Comparison of ENCODE assay signal across 17 cellular contexts in genomic region chr10:125836746-125837145, GRCh38. TPM values are rescaled to one million over a fixed set of nuclear protein-coding genes. Genes with fewer than 3 reads are reported as not detected.
DNase-seq lines count a peak whose midpoint lies in the region; ATAC-seq, FAIRE-seq and TF ChIP-seq lines count a peak whose summit lies in the region.
"Had no signal": no experiment of that assay in that cellular context is flagged by ENCODE, and none has a peak within 500 bp of the region (broad histone marks: within the 10 kb centered on the region; RNA-seq: fewer than 3 reads in every experiment).

No MANE protein-coding gene starts in this region.

- H3K4me3 ChIP-seq in PC-3 (ENCODE audit: low read length) (no peak overlapping the region), astrocyte (ENCODE audit: insufficient read depth, low read depth, low read length) (no peak overlapping the region), psoas muscle (no peak overlapping the region)
- H3K4me3 ChIP-seq: A549 had no signal

- H3K27ac Mint-ChIP-seq in MCF 10A (ENCODE audit: low read depth, unreplicated experiment) (no peak overlapping the region), astrocyte (ENCODE audit: unreplicated experiment) (peak overlapping the region; percentile 1)
- H3K27ac Mint-ChIP-seq in activated naive CD4-positive, alpha-beta T cell treated with anti-CD3 and anti-CD28 coated beads, Interleukin-2, amount 50 U/mL, for 72 hours: peak overlapping the region in 1 of 2 donors; percentile 75
- H3K27ac Mint-ChIP-seq: CD8-positive, alpha-beta T cell; HFFc6 had no signal

- no peaks in the 10 kb centered on the region for H3K4me1 Mint-ChIP-seq in MCF 10A (ENCODE audit: insufficient read depth, unreplicated experiment)
- H3K4me1 Mint-ChIP-seq in astrocyte (ENCODE audit: low read depth, unreplicated experiment): peaks cover 5% of the 10 kb centered on the region
- H3K4me1 Mint-ChIP-seq: CD14-positive monocyte had no signal

- ATAC-seq in PC-3: no peak; the same call in 1 of the 2 replicates
- no peak for ATAC-seq in activated naive CD4-positive, alpha-beta T cell treated with anti-CD3 and anti-CD28 coated beads, Interleukin-2, amount 50 U/mL, for 72 hours
- ATAC-seq in psoas muscle: no peak
- ATAC-seq: A549; CD8-positive, alpha-beta T cell had no signal

- no peak overlapping the region for H3K4me3 Mint-ChIP-seq in MCF 10A (ENCODE audit: unreplicated experiment)
- no peak overlapping the region for H3K4me3 Mint-ChIP-seq in astrocyte (ENCODE audit: unreplicated experiment)
- H3K4me3 Mint-ChIP-seq: CD14-positive monocyte; CD8-positive, alpha-beta T cell; HFFc6 had no signal

- H3K9me3 Mint-ChIP-seq in MCF 10A (ENCODE audit: unreplicated experiment) (no peaks in the 10 kb centered on the region), astrocyte (ENCODE audit: unreplicated experiment) (no peaks in the 10 kb centered on the region)
- H3K9me3 Mint-ChIP-seq in activated naive CD4-positive, alpha-beta T cell treated with anti-CD3 and anti-CD28 coated beads, Interleukin-2, amount 50 U/mL, for 72 hours: no peaks in the 10 kb centered on the region
- H3K9me3 Mint-ChIP-seq: CD14-positive monocyte; CD8-positive, alpha-beta T cell; HFFc6 had no signal

- H3K4me2 ChIP-seq in PC-3 (ENCODE audit: low read length): no peak overlapping the region
- H3K4me2 ChIP-seq in astrocyte (ENCODE audit: low read length): no peak overlapping the region
- H3K4me2 ChIP-seq: A549 had no signal

- peaks cover 96% of the 10 kb centered on the region for H3K36me3 Mint-ChIP-seq in MCF 10A (ENCODE audit: insufficient read depth, unreplicated experiment)
- peaks cover 14% of the 10 kb centered on the region for H3K36me3 Mint-ChIP-seq in astrocyte (ENCODE audit: low read depth, unreplicated experiment)
- peaks cover 10 to 26% of the 10 kb centered on the region in 2 donors for H3K36me3 Mint-ChIP-seq in activated naive CD4-positive, alpha-beta T cell treated with anti-CD3 and anti-CD28 coated beads, Interleukin-2, amount 50 U/mL, for 72 hours

- BruUV-seq in MCF 10A (replicated peaks; lab: Mats Ljungman, UMichigan): no TSS peak
- no TSS peak for BruUV-seq in PC-3 (replicated peaks; lab: Mats Ljungman, UMichigan)

- no peaks in the 10 kb centered on the region for H3K79me2 ChIP-seq in PC-3 (ENCODE audit: low read length)
- H3K79me2 ChIP-seq in astrocyte (ENCODE audit: insufficient read depth, low read length): no peaks in the 10 kb centered on the region

- H3K9ac ChIP-seq in PC-3 (ENCODE audit: low read length) (no peak overlapping the region), astrocyte (ENCODE audit: low read length) (no peak overlapping the region)

- POLR2A ChIA-PET in MCF 10A (lab: Yijun Ruan, JAX): interaction anchor here (1.8 kb wide), 1 partner anchor 28 kb away, joined by 4 read pairs; no protein-coding TSS in a partner anchor
- POLR2A ChIA-PET in PC-3 (lab: Charles Lee; ENCODE audit: unreplicated experiment): no interaction called here

- 87 to 88% (median 88%) methylated on average over 2 of the region's 2 CpGs for WGBS in psoas muscle, 3 donors

- H4K20me1 ChIP-seq in PC-3 (ENCODE audit: low read length) (no peaks in the 10 kb centered on the region), astrocyte (ENCODE audit: insufficient read depth, low read length) (peaks cover 21% of the 10 kb centered on the region)

- H2AFZ ChIP-seq in PC-3 (ENCODE audit: low read length): no peak overlapping the region
- no peak overlapping the region for H2AFZ ChIP-seq in astrocyte (ENCODE audit: low read depth, low read length)

- in situ Hi-C loops in T47D (cut with HindIII; ENCODE audit: low pct_unique_long_range_greater_than_20kb, low sequenced_read_pairs): no loop called here

- no peaks in the 10 kb centered on the region for H3K27me3 ChIP-seq in PC-3 (ENCODE audit: low read length)
- no peaks in the 10 kb centered on the region for H3K27me3 ChIP-seq in astrocyte (ENCODE audit: insufficient read depth, low read length)
- no peaks in the 10 kb centered on the region for H3K27me3 ChIP-seq in psoas muscle (ENCODE audit: insufficient read depth in 3 of 3, low read length in 2 of 3)
- H3K27me3 ChIP-seq: BE2C had no signal

- no peaks in the 10 kb centered on the region for H3K9me3 ChIP-seq in PC-3 (ENCODE audit: low read length)
- H3K9me3 ChIP-seq in astrocyte (ENCODE audit: insufficient read depth, low read depth, low read length): no peaks in the 10 kb centered on the region
- H3K9me3 ChIP-seq in psoas muscle: no peaks in the 10 kb centered on the region
- H3K9me3 ChIP-seq: A549, BE2C had no signal

- CTCF ChIA-PET in MCF 10A (lab: Yijun Ruan, JAX): no interaction called here
- CTCF ChIA-PET in PC-3 (lab: Charles Lee): no interaction called here

- intact Hi-C loops in MCF 10A (cut with micrococcal nuclease) (no loop called here), PC-3 (cut with micrococcal nuclease) (no loop called here), psoas muscle (cut with DNase I) (loop anchor here in 1 of 2 donors (5.0 kb wide), 1 partner anchor 94 kb away; no protein-coding TSS in a partner anchor)

- H3K4me1 ChIP-seq in PC-3 (ENCODE audit: insufficient read depth, low read length): peaks cover 15% of the 10 kb centered on the region
- H3K4me1 ChIP-seq in astrocyte (ENCODE audit: insufficient read depth, low read length): peaks cover 4% of the 10 kb centered on the region
- no peaks in the 10 kb centered on the region for H3K4me1 ChIP-seq in psoas muscle
- H3K4me1 ChIP-seq: BE2C had no signal

- no peak for TF ChIP-seq CTCF in MCF 10A (IDR thresholded peaks at IDR 0.05; ENCODE audit: unreplicated experiment)
- no peak for TF ChIP-seq CTCF in PC-3 (conservative IDR thresholded peaks at IDR 0.05; ENCODE audit: low read depth, low read length)
- no peak for TF ChIP-seq CTCF in astrocyte (IDR thresholded peaks at IDR 0.05; ENCODE audit: insufficient read depth, low read depth, low read length)
- TF ChIP-seq CTCF in psoas muscle (IDR thresholded peaks at IDR 0.05): no peak

- DNase-seq in T47D (ENCODE audit: low read depth in 1 of 2, low spot score in 1 of 2) (peak; percentile 18 to 89), MCF 10A (ENCODE audit: unreplicated experiment) (no peak), PC-3 (peak; percentile 31), astrocyte (ENCODE audit: low read depth) (no peak), psoas muscle (no peak)
- no peak for DNase-seq in activated naive CD4-positive, alpha-beta T cell treated with anti-CD3 and anti-CD28 coated beads, Interleukin-2, amount 50 U/mL, for 72 hours (ENCODE audit: low spot score in 2 of 2)
- no peak for DNase-seq in activated T-cell treated with anti-CD3 and anti-CD28 coated beads, Interleukin-2, amount 50 U/mL, for 48 hours
- DNase-seq: BE2C; CD8-positive, alpha-beta T cell; COR-L47; DMS153; GF-D8; HCEC 1CT; HFFc6 had no signal

- no peaks in the 10 kb centered on the region for H3K27me3 Mint-ChIP-seq in MCF 10A (ENCODE audit: insufficient read depth, unreplicated experiment)
- H3K27me3 Mint-ChIP-seq in astrocyte (ENCODE audit: low read depth, unreplicated experiment): no peaks in the 10 kb centered on the region

- no peak for FAIRE-seq in astrocyte (lab: Jason Lieb, UNC)
- FAIRE-seq: A549, D721Med had no signal

- peaks cover 7% of the 10 kb centered on the region for H3F3A ChIP-seq in PC-3 (ENCODE audit: low read length, unreplicated experiment)

- H3K9me2 ChIP-seq in PC-3 (replicated peaks; ENCODE audit: low read length): no peaks in the 10 kb centered on the region

- peaks cover 57% of the 10 kb centered on the region for H3K36me3 ChIP-seq in PC-3 (ENCODE audit: low read depth, low read length)
- H3K36me3 ChIP-seq in astrocyte (ENCODE audit: insufficient read depth, low read length): peaks cover 43% of the 10 kb centered on the region
- H3K36me3 ChIP-seq in psoas muscle (ENCODE audit: insufficient read depth in 1 of 2, low read depth in 1 of 2): peaks cover 23 to 100% of the 10 kb centered on the region in 2 donors

- H3K27ac ChIP-seq in PC-3 (ENCODE audit: low read length) (no peak overlapping the region), astrocyte (ENCODE audit: low read depth, low read length) (no peak overlapping the region), psoas muscle (no peak overlapping the region)
- H3K27ac ChIP-seq: A549 had no signal

RNA-seq across cellular contexts. Expression of gene BCCIP, which starts 13.4 kb away (rescaled TPM):
- total RNA-seq in MCF 10A (2022) (70.8 and 88.2 TPM in 2 replicates), PC-3 (2014; rRNA removed) (64.8 and 81.5 TPM in 2 replicates), astrocyte (65.9 and 68.1 TPM in 2 replicates), psoas muscle (10 to 100 TPM; 57.6 to 87.6 (median 78.2) TPM)
- 10 to 100 TPM; 88.2 to 96.5 TPM for total RNA-seq in activated naive CD4-positive, alpha-beta T cell treated with anti-CD3 and anti-CD28 coated beads, Interleukin-2, amount 50 U/mL, for 72 hours
- polyA plus RNA-seq in psoas muscle: 100 to 1,000 TPM; 102 to 235 (median 184) TPM

RNA-seq across cellular contexts. Expression of gene UROS, which starts 13.7 kb away (rescaled TPM):
- total RNA-seq in MCF 10A (2022) (55.0 and 64.4 TPM in 2 replicates), PC-3 (2014; rRNA removed) (45.6 and 50.6 TPM in 2 replicates), astrocyte (64.6 and 66.0 TPM in 2 replicates), psoas muscle (10 to 100 TPM; 47.5 to 73.6 (median 59.0) TPM)
- total RNA-seq in activated naive CD4-positive, alpha-beta T cell treated with anti-CD3 and anti-CD28 coated beads, Interleukin-2, amount 50 U/mL, for 72 hours: 10 to 100 TPM; 10.2 to 40.5 TPM
- polyA plus RNA-seq in psoas muscle: 10 to 100 TPM; 39.6 to 57.1 (median 52.0) TPM

RNA-seq across cellular contexts. Expression of gene DHX32, which starts 44.3 kb away (rescaled TPM):
- total RNA-seq in MCF 10A (2022) (36.5 and 45.6 TPM in 2 replicates), PC-3 (2014; rRNA removed) (31.0 and 38.7 TPM in 2 replicates), astrocyte (39.4 and 41.7 TPM in 2 replicates), psoas muscle (10 to 100 TPM; 21.5 to 35.2 (median 32.7) TPM)
- 10 to 100 TPM; 10.7 to 39.2 TPM for total RNA-seq in activated naive CD4-positive, alpha-beta T cell treated with anti-CD3 and anti-CD28 coated beads, Interleukin-2, amount 50 U/mL, for 72 hours
- 10 to 100 TPM; 20.2 to 47.7 (median 25.8) TPM for polyA plus RNA-seq in psoas muscle

RNA-seq across cellular contexts. Expression of gene FANK1, which starts 59.6 kb away (rescaled TPM):
- total RNA-seq in MCF 10A (2022): 1.8 and 2.5 TPM in 2 replicates
- total RNA-seq in PC-3 (2014; rRNA removed): 0.95 and 2.4 TPM in 2 replicates
- 9.7 and 12.1 TPM in 2 replicates for total RNA-seq in astrocyte
- total RNA-seq in activated naive CD4-positive, alpha-beta T cell treated with anti-CD3 and anti-CD28 coated beads, Interleukin-2, amount 50 U/mL, for 72 hours: 1 to 10 TPM in 1 of 2 donors, not detected in 1; 1.7 TPM
- total RNA-seq in psoas muscle: under 1 TPM in 1 of 4 donors, not detected in 3; 0.49 TPM
- under 1 TPM; 0.23 to 0.31 (median 0.27) TPM for polyA plus RNA-seq in psoas muscle
- total RNA-seq: CD8-positive, alpha-beta T cell had no signal
- polyA plus RNA-seq: CD14-positive monocyte had no signal

Comparison
In these comparisons a context has a peak if more than half of its experiments do, and no peak if none do; other contexts are left out.
1. DNase-seq: peak in T47D (2 of 2) and PC-3 (single experiment); none in MCF 10A (single experiment), astrocyte (single experiment), activated naive CD4-positive, alpha-beta T cell treated with anti-CD3 and anti-CD28 coated beads, Interleukin-2, amount 50 U/mL, for 72 hours (0 of 2), activated T-cell treated with anti-CD3 and anti-CD28 coated beads, Interleukin-2, amount 50 U/mL, for 48 hours (0 of 2) and psoas muscle (0 of 2).